In genomic region chr13:32233062-32233461, GRCh38 we compare ENCODE assay signal across 2 cellular contexts.
TF ChIP-seq lines count a peak whose summit lies in the region.

No MANE protein-coding gene starts in this region.

TF ChIP-seq in SK-N-SH, 30 proteins besides CTCF, POLR2A, EP300 and RAD21 (continued from another document):
- TF ChIP-seq USF2 (IDR thresholded peaks at IDR 0.05; ENCODE audit: borderline replicate concordance, low read depth, low read length): no peak
- no peak for TF ChIP-seq JUND (IDR thresholded peaks at IDR 0.05)

TF ChIP-seq in SK-N-SH treated with all-trans-retinoic acid at 6 μM for 48 hours, 23 proteins besides CTCF, POLR2A, EP300 and RAD21 (continued from another document):
- no peak for TF ChIP-seq TSHZ2 (CRISPR knock-in tag; IDR thresholded peaks at IDR 0.05)
- TF ChIP-seq GLIS3 (CRISPR knock-in tag; IDR thresholded peaks at IDR 0.05): no peak
- no peak for TF ChIP-seq ZNF565 (CRISPR knock-in tag; conservative IDR thresholded peaks at IDR 0.05; ENCODE audit: low read depth)
- TF ChIP-seq, protein P1, sequence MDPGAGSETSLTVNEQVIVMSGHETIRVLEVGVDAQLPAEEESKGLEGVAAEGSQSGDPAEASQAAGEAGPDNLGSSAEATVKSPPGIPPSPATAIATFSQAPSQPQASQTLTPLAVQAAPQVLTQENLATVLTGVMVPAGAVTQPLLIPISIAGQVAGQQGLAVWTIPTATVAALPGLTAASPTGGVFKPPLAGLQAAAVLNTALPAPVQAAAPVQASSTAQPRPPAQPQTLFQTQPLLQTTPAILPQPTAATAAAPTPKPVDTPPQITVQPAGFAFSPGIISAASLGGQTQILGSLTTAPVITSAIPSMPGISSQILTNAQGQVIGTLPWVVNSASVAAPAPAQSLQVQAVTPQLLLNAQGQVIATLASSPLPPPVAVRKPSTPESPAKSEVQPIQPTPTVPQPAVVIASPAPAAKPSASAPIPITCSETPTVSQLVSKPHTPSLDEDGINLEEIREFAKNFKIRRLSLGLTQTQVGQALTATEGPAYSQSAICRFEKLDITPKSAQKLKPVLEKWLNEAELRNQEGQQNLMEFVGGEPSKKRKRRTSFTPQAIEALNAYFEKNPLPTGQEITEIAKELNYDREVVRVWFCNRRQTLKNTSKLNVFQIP (CRISPR knock-in tag; IDR thresholded peaks at IDR 0.05; ENCODE audit: borderline replicate concordance, low read depth): no peak
- TF ChIP-seq ZNF8 (CRISPR knock-in tag; IDR thresholded peaks at IDR 0.05): no peak
- TF ChIP-seq RARB (CRISPR knock-in tag; IDR thresholded peaks at IDR 0.05): no peak
- no peak for TF ChIP-seq CREB5 (CRISPR knock-in tag; IDR thresholded peaks at IDR 0.05; ENCODE audit: low read depth)
- TF ChIP-seq ZFP3 (CRISPR knock-in tag; IDR thresholded peaks at IDR 0.05): no peak
- TF ChIP-seq CSDC2 (CRISPR knock-in tag; IDR thresholded peaks at IDR 0.05): no peak
- TF ChIP-seq PATZ1 (CRISPR knock-in tag; IDR thresholded peaks at IDR 0.05; ENCODE audit: borderline replicate concordance): no peak
